8 cellular contexts compared by ENCODE assay signal in genomic region chr1:37479255-37480124, GRCh38. TPM values are rescaled to one million over a fixed set of nuclear protein-coding genes. Genes with fewer than 3 reads are reported as not detected.
DNase-seq lines count a peak whose midpoint lies in the region; ATAC-seq and TF ChIP-seq lines count a peak whose summit lies in the region.

No MANE protein-coding gene starts in this region.

- TF ChIP-seq CTCF in NB4 (IDR thresholded peaks at IDR 0.05; ENCODE audit: low read depth, low read length), result no peak

- H3K27ac ChIP-seq in mucosa of rectum (ENCODE audit: low read depth in 2 of 2, low read length in 2 of 2), result peak overlapping the region; percentile 96 to 98

- H3K36me3 ChIP-seq in mucosa of rectum (ENCODE audit: control insufficient read depth in 2 of 2, insufficient read depth in 2 of 2, low read length in 2 of 2), result peaks cover 59 to 67% of the 10 kb centered on the region in 2 donors

- peak overlapping the region; percentile 90 for H3K4me3 ChIP-seq in NB4 (ENCODE audit: low read depth, low read length)
- peak overlapping the region; percentile 89 to 97 for H3K4me3 ChIP-seq in mucosa of rectum (ENCODE audit: low read length in 2 of 2)

- no peaks in the 10 kb centered on the region for H3K9me3 ChIP-seq in mucosa of rectum (ENCODE audit: control insufficient read depth in 2 of 2, low read length in 2 of 2)

- ATAC-seq in GM21526 (IDR thresholded peaks at IDR 0.05; ENCODE audit: low FRiP score, unreplicated experiment) (peak; percentile 30), GM18861 (IDR thresholded peaks at IDR 0.05; ENCODE audit: unreplicated experiment) (no peak)
- ATAC-seq in stimulated activated effector memory CD8-positive, alpha-beta T cell treated with anti-CD3 and anti-CD28 coated beads, Interleukin-12 subunit alpha, Interleukin-12 subunit beta, amount 100 ng/mL, for 72 hours, result peak; percentile 72

- H3K4me1 Mint-ChIP-seq in stimulated activated effector memory CD8-positive, alpha-beta T cell treated with anti-CD3 and anti-CD28 coated beads, Interleukin-12 subunit alpha, Interleukin-12 subunit beta, amount 100 ng/mL, for 72 hours, result peaks cover 58% of the 10 kb centered on the region

- peak overlapping the region; percentile 86 to 99 for H3K9ac ChIP-seq in mucosa of rectum (ENCODE audit: low read depth in 1 of 2, low read length in 2 of 2)

- DNase-seq in CD1c-positive myeloid dendritic cell (ENCODE audit: extremely low spot score) (peak; percentile 94), NB4 (ENCODE audit: low read depth) (peak; percentile 97), dermis microvascular lymphatic vessel endothelial cell (ENCODE audit: low read depth in 2 of 2) (peak; percentile 36 to 86)
- DNase-seq in activated CD4-positive, alpha-beta T cell treated with anti-CD3 and anti-CD28 coated beads, Interleukin-2, amount 50 U/mL, for 1 hour, result peak; percentile 87
- peak; percentile 69 to 90 for DNase-seq in stimulated activated effector memory CD8-positive, alpha-beta T cell treated with anti-CD3 and anti-CD28 coated beads, Interleukin-12 subunit alpha, Interleukin-12 subunit beta, amount 100 ng/mL, for 72 hours (ENCODE audit: low spot score in 2 of 2)

- peaks cover 58 to 60% of the 10 kb centered on the region in 2 donors for H3K4me1 ChIP-seq in mucosa of rectum (ENCODE audit: control insufficient read depth in 2 of 2, insufficient read depth in 2 of 2, low read length in 2 of 2)

- no peaks in the 10 kb centered on the region for H3K27me3 ChIP-seq in mucosa of rectum (ENCODE audit: control insufficient read depth in 2 of 2, insufficient read depth in 2 of 2, low read length in 2 of 2)

- peaks cover 100% of the 10 kb centered on the region for H3K36me3 Mint-ChIP-seq in stimulated activated effector memory CD8-positive, alpha-beta T cell treated with anti-CD3 and anti-CD28 coated beads, Interleukin-12 subunit alpha, Interleukin-12 subunit beta, amount 100 ng/mL, for 72 hours

- H3K9me3 Mint-ChIP-seq in stimulated activated effector memory CD8-positive, alpha-beta T cell treated with anti-CD3 and anti-CD28 coated beads, Interleukin-12 subunit alpha, Interleukin-12 subunit beta, amount 100 ng/mL, for 72 hours, result no peaks in the 10 kb centered on the region

- H3K4me3 Mint-ChIP-seq in stimulated activated effector memory CD8-positive, alpha-beta T cell treated with anti-CD3 and anti-CD28 coated beads, Interleukin-12 subunit alpha, Interleukin-12 subunit beta, amount 100 ng/mL, for 72 hours, result peak overlapping the region; percentile 95

- peak overlapping the region; percentile 97 for H3K27ac Mint-ChIP-seq in stimulated activated effector memory CD8-positive, alpha-beta T cell treated with anti-CD3 and anti-CD28 coated beads, Interleukin-12 subunit alpha, Interleukin-12 subunit beta, amount 100 ng/mL, for 72 hours

- peak; percentile 13 for TF ChIP-seq POLR2A in NB4 (IDR thresholded peaks at IDR 0.05; ENCODE audit: extremely low read depth, insufficient read length)

RNA-seq across cellular contexts. Expression of gene ZC3H12A, which starts 5.1 kb away (rescaled TPM):
- total RNA-seq in dermis microvascular lymphatic vessel endothelial cell, result 1.9 and 2.3 TPM in 2 replicates

RNA-seq across cellular contexts. Expression of gene MEAF6, which starts 35.1 kb away (rescaled TPM):
- 34.1 and 39.4 TPM in 2 replicates for total RNA-seq in dermis microvascular lymphatic vessel endothelial cell
